32 cellular contexts compared by ENCODE assay signal in genomic region chr5:5164158-5164557, GRCh38. TPM values are rescaled to one million over a fixed set of nuclear protein-coding genes. Genes with fewer than 3 reads are reported as not detected.
DNase-seq lines count a peak whose midpoint lies in the region; ATAC-seq and TF ChIP-seq lines count a peak whose summit lies in the region.
"Had no signal": no experiment of that assay in that cellular context is flagged by ENCODE, and none has a peak within 500 bp of the region (broad histone marks: within the 10 kb centered on the region; RNA-seq: fewer than 3 reads in every experiment).

No MANE protein-coding gene starts in this region.

- ATAC-seq in GM18870 (IDR thresholded peaks at IDR 0.05; ENCODE audit: unreplicated experiment) = peak; percentile 47
- peak; percentile 60 for ATAC-seq in left lung
- ATAC-seq: activated T-cell treated with anti-CD3 and anti-CD28 coated beads, Interleukin-2, amount 50 U/mL, for 72 hours; body of pancreas; left ventricle myocardium superior; natural killer cell; psoas muscle had no signal

- H3K4me3 ChIP-seq in left lung = no peak overlapping the region
- H3K4me3 ChIP-seq in tibial nerve = peak overlapping the region in 1 of 4 donors; percentile 3
- H3K4me3 ChIP-seq: body of pancreas, dorsolateral prefrontal cortex, esophagus muscularis mucosa, psoas muscle, SK-N-MC had no signal

- H3K27ac Mint-ChIP-seq in activated naive CD4-positive, alpha-beta T cell treated with anti-CD3 and anti-CD28 coated beads, Interleukin-2, amount 10 ng/mL, durations not matched to agents 7 days and 5 days = no peak overlapping the region
- H3K27ac Mint-ChIP-seq: activated CD4-positive, alpha-beta memory T cell treated with anti-CD3 and anti-CD28 coated beads for 36 hours; activated T-cell treated with anti-CD3 and anti-CD28 coated beads, Interleukin-2, amount 50 U/mL, for 72 hours; B cell; IgD-negative memory B cell; natural killer cell had no signal

- no peaks in the 10 kb centered on the region for H3K27me3 ChIP-seq in left lung
- no peaks in the 10 kb centered on the region for H3K27me3 ChIP-seq in tibial nerve
- H3K27me3 ChIP-seq: body of pancreas, dorsolateral prefrontal cortex, esophagus muscularis mucosa had no signal

- TF ChIP-seq CTCF in left lung (IDR thresholded peaks at IDR 0.05) (no peak), tibial nerve (IDR thresholded peaks at IDR 0.05) (no peak)

- no peaks in the 10 kb centered on the region for H3K36me3 Mint-ChIP-seq in activated naive CD4-positive, alpha-beta T cell treated with anti-CD3 and anti-CD28 coated beads, Interleukin-2, amount 10 ng/mL, durations not matched to agents 7 days and 5 days
- H3K36me3 Mint-ChIP-seq: activated CD4-positive, alpha-beta memory T cell treated with anti-CD3 and anti-CD28 coated beads for 36 hours; IgD-negative memory B cell; natural killer cell had no signal

- TF ChIP-seq POLR2A in tibial nerve (IDR thresholded peaks at IDR 0.05) = no peak

- 46 to 58% methylated on average over 6 of the region's 6 CpGs for WGBS in tibial nerve, 2 donors

- no peaks in the 10 kb centered on the region for H3K4me1 Mint-ChIP-seq in activated naive CD4-positive, alpha-beta T cell treated with anti-CD3 and anti-CD28 coated beads, Interleukin-2, amount 10 ng/mL, durations not matched to agents 7 days and 5 days
- H3K4me1 Mint-ChIP-seq: B cell, natural killer cell had no signal

- no peaks in the 10 kb centered on the region for H3K36me3 ChIP-seq in left lung
- H3K36me3 ChIP-seq in tibial nerve = no peaks in the 10 kb centered on the region
- H3K36me3 ChIP-seq: esophagus muscularis mucosa had no signal

- H3K9me3 ChIP-seq in left lung = no peaks in the 10 kb centered on the region
- H3K9me3 ChIP-seq in tibial nerve = no peaks in the 10 kb centered on the region
- H3K9me3 ChIP-seq: body of pancreas, esophagus muscularis mucosa, psoas muscle had no signal

- DNase-seq in UCSD-AML1 (lab: John Stamatoyannopoulos, UW; ENCODE audit: unreplicated experiment) = peak; percentile 30
- no peak for DNase-seq in left lung
- no peak for DNase-seq in tibial nerve (ENCODE audit: low spot score in 2 of 2)
- DNase-seq in activated naive CD4-positive, alpha-beta T cell treated with anti-CD3 and anti-CD28 coated beads, Interleukin-2, amount 10 ng/mL, durations not matched to agents 7 days and 5 days = no peak
- DNase-seq in D341Med (ENCODE audit: low spot score) = no peak
- DNase-seq in cardiac septum (ENCODE audit: low spot score) = no peak
- DNase-seq: activated CD4-positive, alpha-beta memory T cell treated with anti-CD3 and anti-CD28 coated beads for 36 hours; activated CD4-positive, CD25-positive, alpha-beta regulatory T cell treated with anti-CD3 and anti-CD28 coated beads, Interleukin-2, amount 50 U/mL, for 72 hours; activated naive CD4-positive, alpha-beta T cell; activated T-cell treated with anti-CD3 and anti-CD28 coated beads, Interleukin-2, amount 50 U/mL, for 72 hours; body of pancreas; cerebellar nuclear complex; dorsolateral prefrontal cortex; foreskin fibroblast; head of caudate nucleus; left ventricle myocardium superior; natural killer cell; NCI-H1048; NCI-H1694; NCI-H2171 treated with DMSO at 0.1 percent for 48 hours; NCI-H510A treated with DMSO at 0.1 percent for 48 hours; psoas muscle; stimulated activated CD4-positive, alpha-beta T cell treated with anti-CD3 and anti-CD28 coated beads, Interleukin-4, amount 100 ng/mL, for 24 hours; substantia nigra had no signal

- no peaks in the 10 kb centered on the region for H3K9me3 Mint-ChIP-seq in activated naive CD4-positive, alpha-beta T cell treated with anti-CD3 and anti-CD28 coated beads, Interleukin-2, amount 10 ng/mL, durations not matched to agents 7 days and 5 days
- H3K9me3 Mint-ChIP-seq: activated CD4-positive, alpha-beta memory T cell treated with anti-CD3 and anti-CD28 coated beads for 36 hours; IgD-negative memory B cell had no signal

- H3K27me3 Mint-ChIP-seq in activated naive CD4-positive, alpha-beta T cell treated with anti-CD3 and anti-CD28 coated beads, Interleukin-2, amount 10 ng/mL, durations not matched to agents 7 days and 5 days = peaks cover 4% of the 10 kb centered on the region
- H3K27me3 Mint-ChIP-seq: activated CD4-positive, alpha-beta memory T cell treated with anti-CD3 and anti-CD28 coated beads for 36 hours; B cell had no signal

- TF ChIP-seq EP300 in tibial nerve (IDR thresholded peaks at IDR 0.05) = peak in 1 of 2 donors; percentile 85

- no peak overlapping the region for H3K27ac ChIP-seq in left lung
- peak overlapping the region; percentile 41 to 89 (median 71) for H3K27ac ChIP-seq in tibial nerve
- H3K27ac ChIP-seq: body of pancreas, esophagus muscularis mucosa, psoas muscle, SK-N-MC had no signal

- peaks cover 0 to 6% of the 10 kb centered on the region in 2 donors for H3K4me1 ChIP-seq in left lung
- peaks cover 0 to 19% (median 0%) of the 10 kb centered on the region in 4 donors for H3K4me1 ChIP-seq in tibial nerve
- H3K4me1 ChIP-seq: esophagus muscularis mucosa had no signal

- intact Hi-C loops in left lung (cut with DNase I) = no loop called here
- intact Hi-C loops in cardiac septum (cut with DNase I) = no loop called here

- CTCF ChIA-PET in activated naive CD4-positive, alpha-beta T cell treated with anti-CD3 and anti-CD28 coated beads, Interleukin-2, amount 10 ng/mL, durations not matched to agents 7 days and 5 days (lab: Charles Lee) = no interaction called here

- no peak overlapping the region for H3K4me3 Mint-ChIP-seq in activated naive CD4-positive, alpha-beta T cell treated with anti-CD3 and anti-CD28 coated beads, Interleukin-2, amount 10 ng/mL, durations not matched to agents 7 days and 5 days
- H3K4me3 Mint-ChIP-seq: activated CD4-positive, alpha-beta memory T cell treated with anti-CD3 and anti-CD28 coated beads for 36 hours; activated T-cell treated with anti-CD3 and anti-CD28 coated beads, Interleukin-2, amount 50 U/mL, for 72 hours; B cell; IgD-negative memory B cell; natural killer cell had no signal

RNA-seq across cellular contexts. Expression of gene ADAMTS16, which starts 24.0 kb away (rescaled TPM):
- total RNA-seq in left lung (10 to 100 TPM in 1 of 2 donors, under 1 TPM in 1; 0.29 to 28.7 TPM), tibial nerve (1 to 10 TPM; 1.5 to 2.8 (median 2.0) TPM), cardiac septum (not detected)
- total RNA-seq: activated CD4-positive, alpha-beta memory T cell treated with anti-CD3 and anti-CD28 coated beads for 36 hours; activated T-cell treated with anti-CD3 and anti-CD28 coated beads, Interleukin-2, amount 50 U/mL, for 72 hours; B cell; HT-29; left ventricle myocardium superior; mononuclear cell; natural killer cell; T-helper 1 cell treated with Interleukin-12 subunit alpha and Interleukin-12 subunit beta and Interleukin-4 antibody, amounts not matched to agents 30 ng/mL and 1 ng/mL, for 36 hours had no signal

Comparison
In these comparisons a context has a peak if more than half of its experiments do, and no peak if none do; other contexts are left out.
1. H3K27ac ChIP-seq: peak in tibial nerve (4 of 4); none in left lung (0 of 2).